ENCODE assay signal across 21 cellular contexts in the genomic region with DNA sequence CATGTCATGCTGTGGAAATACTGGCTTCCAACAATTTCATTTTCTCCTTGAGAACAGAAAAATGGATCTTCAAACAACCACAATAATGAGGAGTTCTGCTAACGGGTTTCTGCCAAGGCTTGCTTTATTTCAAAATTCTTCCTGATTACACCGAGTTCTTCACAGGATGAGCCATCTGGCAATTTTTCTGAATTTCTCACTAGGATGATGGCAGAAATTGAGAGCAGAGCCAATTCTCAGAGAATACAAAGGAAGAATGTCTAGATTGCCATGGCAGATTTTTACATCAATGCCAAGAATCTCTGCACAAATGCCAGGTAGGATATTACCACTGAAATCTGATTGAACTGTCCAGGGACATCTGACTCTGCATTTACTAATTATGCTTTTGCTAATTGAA.
DNase-seq lines count a peak whose midpoint lies in the region; TF ChIP-seq lines count a peak whose summit lies in the region.
"Had no signal": no experiment of that assay in that cellular context is flagged by ENCODE, and none has a peak within 500 bp of the region (broad histone marks: within the 10 kb centered on the region; RNA-seq: fewer than 3 reads in every experiment).

No MANE protein-coding gene starts in this region.

- H3K27me3 Mint-ChIP-seq in brain = no peaks in the 10 kb centered on the region
- H3K27me3 Mint-ChIP-seq: CD4-positive, alpha-beta memory T cell had no signal

- H3K27me3 ChIP-seq in thyroid gland = no peaks in the 10 kb centered on the region

- no peak overlapping the region for H3K27ac ChIP-seq in thyroid gland
- H3K27ac ChIP-seq: A549 had no signal

- no peaks in the 10 kb centered on the region for H3K36me3 ChIP-seq in thyroid gland
- H3K36me3 ChIP-seq: HAP-1 had no signal

- H3K4me3 Mint-ChIP-seq in brain = no peak overlapping the region
- H3K4me3 Mint-ChIP-seq: CD4-positive, alpha-beta memory T cell; HFFc6 had no signal

- H3K9me3 Mint-ChIP-seq in brain = peaks cover 10 to 41% (median 21%) of the 10 kb centered on the region in 5 experiments

- TF ChIP-seq POLR2A in thyroid gland (IDR thresholded peaks at IDR 0.05) = no peak

- DNase-seq in G401 (ENCODE audit: low spot score) = peak; percentile 95
- DNase-seq in fibroblast of peridontal ligament (ENCODE audit: extremely low read depth) = peak; percentile 8
- DNase-seq in pons (ENCODE audit: low spot score) = peak; percentile 25
- no peak for DNase-seq in NCI-H1048 (lab: John Stamatoyannopoulos, UW)
- no peak for DNase-seq in thyroid gland
- no peak for DNase-seq in activated CD8-positive, alpha-beta memory T cell treated with anti-CD3 and anti-CD28 coated beads, Interleukin-2, amount 50 U/mL, for 4 hours
- DNase-seq in DMS153 treated with DMSO at 0.1 percent for 48 hours (lab: John Stamatoyannopoulos, UW; ENCODE audit: unreplicated experiment) = no peak
- DNase-seq: 8988T; ACHN; AML-193; Calu3; CD4-positive, alpha-beta memory T cell; COR-L47; DND-41; GDM1; GOT3; HFFc6 had no signal

- no peak for TF ChIP-seq CTCF in brain (conservative IDR thresholded peaks at IDR 0.05)
- TF ChIP-seq CTCF in thyroid gland (IDR thresholded peaks at IDR 0.05) = no peak

- H3K9me3 ChIP-seq in thyroid gland = no peaks in the 10 kb centered on the region

- intact Hi-C loops in thyroid gland (cut with DNase I) = no loop called here

- H3K4me3 ChIP-seq in thyroid gland (replicated peaks in 1 of 3) = no peak overlapping the region
- H3K4me3 ChIP-seq: A549, GM12878, HAP-1 had no signal

- 88 to 90% methylated on average over 2 of the region's 2 CpGs for WGBS in thyroid gland, 2 donors

- H3K36me3 Mint-ChIP-seq in brain = no peaks in the 10 kb centered on the region
- H3K36me3 Mint-ChIP-seq: CD4-positive, alpha-beta memory T cell had no signal

- H3K4me1 Mint-ChIP-seq in brain = no peaks in the 10 kb centered on the region
- H3K4me1 Mint-ChIP-seq: CD4-positive, alpha-beta memory T cell had no signal

- H3K27ac Mint-ChIP-seq in brain = peak overlapping the region in 3 of 5 experiments; percentile 31 to 82 (median 42)
- H3K27ac Mint-ChIP-seq: CD4-positive, alpha-beta memory T cell; HFFc6 had no signal

- H3K4me1 ChIP-seq in thyroid gland = no peaks in the 10 kb centered on the region
- H3K4me1 ChIP-seq: A549 had no signal

- in situ Hi-C loops in G401 (cut with HindIII; ENCODE audit: low sequenced_read_pairs) = no loop called here

Comparison
In these comparisons a context has a peak if more than half of its experiments do, and no peak if none do; other contexts are left out.
1. DNase-seq: peak in G401 (single experiment), fibroblast of peridontal ligament (single experiment) and pons (single experiment); none in NCI-H1048 (single experiment), thyroid gland (0 of 2), activated CD8-positive, alpha-beta memory T cell treated with anti-CD3 and anti-CD28 coated beads, Interleukin-2, amount 50 U/mL, for 4 hours (single experiment) and DMS153 treated with DMSO at 0.1 percent for 48 hours (single experiment).